Comparison of ENCODE assay signal across 8 cellular contexts in genomic region chr1:28582248-28582615, GRCh38. TPM values are rescaled to one million over a fixed set of nuclear protein-coding genes. Genes with fewer than 3 reads are reported as not detected.
DNase-seq lines count a peak whose midpoint lies in the region; ATAC-seq and TF ChIP-seq lines count a peak whose summit lies in the region.

No MANE protein-coding gene starts in this region.

- no peak for DNase-seq in activated T-cell treated with anti-CD3 and anti-CD28 coated beads, Interleukin-2, amount 50 U/mL, for 4 hours
- DNase-seq in activated T-cell treated with anti-CD3 and anti-CD28 coated beads, Interleukin-2, amount 50 U/mL, for 48 hours: no peak
- DNase-seq in RWPE2 (ENCODE audit: low spot score): no peak
- no peak for DNase-seq in epithelial cell of proximal tubule (ENCODE audit: low read depth)
- no peak for DNase-seq in neural crest cell (ENCODE audit: low read depth, low spot score)
- DNase-seq in nucleus accumbens (lab: John Stamatoyannopoulos, UW): no peak
- no peak for DNase-seq in G401 (ENCODE audit: low spot score)
- DNase-seq in 8988T: no peak

- peak overlapping the region; percentile 98 for H3K27ac Mint-ChIP-seq in neural crest cell (ENCODE audit: unreplicated experiment)

- H3K27me3 ChIP-seq in RWPE2 (ENCODE audit: insufficient read depth, poor library complexity, severe bottlenecking): no peaks in the 10 kb centered on the region

- H3K4me3 Mint-ChIP-seq in activated T-cell treated with anti-CD3 and anti-CD28 coated beads, Interleukin-2, amount 50 U/mL, for 4 hours: peak overlapping the region; percentile 99
- H3K4me3 Mint-ChIP-seq in neural crest cell: peak overlapping the region; percentile 94

- H3K4me1 Mint-ChIP-seq in activated T-cell treated with anti-CD3 and anti-CD28 coated beads, Interleukin-2, amount 50 U/mL, for 4 hours (ENCODE audit: low read depth): peaks cover 26% of the 10 kb centered on the region
- H3K4me1 Mint-ChIP-seq in neural crest cell: peaks cover 44% of the 10 kb centered on the region

- H3K9me3 ChIP-seq in RWPE2 (ENCODE audit: severe bottlenecking): no peaks in the 10 kb centered on the region

- H3K27me3 Mint-ChIP-seq in activated T-cell treated with anti-CD3 and anti-CD28 coated beads, Interleukin-2, amount 50 U/mL, for 4 hours (ENCODE audit: low read depth): no peaks in the 10 kb centered on the region
- H3K27me3 Mint-ChIP-seq in neural crest cell (ENCODE audit: low read depth): peaks cover 10% of the 10 kb centered on the region

- no peak for ATAC-seq in activated T-cell treated with anti-CD3 and anti-CD28 coated beads, Interleukin-2, amount 50 U/mL, for 4 hours
- peak; percentile 18; the same call in 1 of the 3 replicates for ATAC-seq in RWPE2 (ENCODE audit: low read depth)

- H3K9me3 Mint-ChIP-seq in activated T-cell treated with anti-CD3 and anti-CD28 coated beads, Interleukin-2, amount 50 U/mL, for 4 hours: no peaks in the 10 kb centered on the region
- no peaks in the 10 kb centered on the region for H3K9me3 Mint-ChIP-seq in neural crest cell

- peaks cover 36% of the 10 kb centered on the region for H3K36me3 Mint-ChIP-seq in activated T-cell treated with anti-CD3 and anti-CD28 coated beads, Interleukin-2, amount 50 U/mL, for 4 hours (ENCODE audit: insufficient read depth)
- H3K36me3 Mint-ChIP-seq in neural crest cell (ENCODE audit: low read depth): peaks cover 27% of the 10 kb centered on the region

- TF ChIP-seq CTCF in RWPE2 (IDR thresholded peaks at IDR 0.05; ENCODE audit: poor library complexity, severe bottlenecking): no peak
- no peak for TF ChIP-seq CTCF in epithelial cell of proximal tubule (conservative IDR thresholded peaks at IDR 0.05; ENCODE audit: low read depth, low read length)
- no peak for TF ChIP-seq CTCF in neural crest cell (conservative IDR thresholded peaks at IDR 0.05)

- H3K4me3 ChIP-seq in RWPE2 (ENCODE audit: severe bottlenecking) (peak overlapping the region; percentile 91), epithelial cell of proximal tubule (ENCODE audit: low read depth, low read length) (peak overlapping the region; percentile 97)

- H3K4me1 ChIP-seq in RWPE2 (ENCODE audit: insufficient read depth, poor library complexity, severe bottlenecking): no peaks in the 10 kb centered on the region

- in situ Hi-C loops in G401 (cut with HindIII; ENCODE audit: low sequenced_read_pairs): no loop called here

- peak overlapping the region; percentile 90 for H3K27ac ChIP-seq in RWPE2 (ENCODE audit: poor library complexity, severe bottlenecking)

- peaks cover 41% of the 10 kb centered on the region for H3K36me3 ChIP-seq in RWPE2 (ENCODE audit: low read depth)

RNA-seq across cellular contexts. Expression of gene RAB42, which starts 9.8 kb away (rescaled TPM):
- total RNA-seq in activated T-cell treated with anti-CD3 and anti-CD28 coated beads, Interleukin-2, amount 50 U/mL, for 4 hours: not detected
- total RNA-seq in epithelial cell of proximal tubule (14.5 and 18.3 TPM in 2 replicates), neural crest cell (1.5 and 2.8 TPM in 2 replicates)
- total RNA-seq in G401 (2014; rRNA removed; shearing (Covaris generic)): not detected in 2 replicates

RNA-seq across cellular contexts. Expression of gene TRNAU1AP, which starts 29.3 kb away (rescaled TPM):
- total RNA-seq in activated T-cell treated with anti-CD3 and anti-CD28 coated beads, Interleukin-2, amount 50 U/mL, for 4 hours: 10 to 100 TPM; 37.4 to 44.1 (median 37.7) TPM
- 23.9 and 30.4 TPM in 2 replicates for total RNA-seq in epithelial cell of proximal tubule
- 36.1 and 39.2 TPM in 2 replicates for total RNA-seq in neural crest cell
- 20.2 and 35.6 TPM in 2 replicates for total RNA-seq in G401 (2014; rRNA removed; shearing (Covaris generic))
